ENCODE assay signal across 9 cellular contexts in the genomic region with DNA sequence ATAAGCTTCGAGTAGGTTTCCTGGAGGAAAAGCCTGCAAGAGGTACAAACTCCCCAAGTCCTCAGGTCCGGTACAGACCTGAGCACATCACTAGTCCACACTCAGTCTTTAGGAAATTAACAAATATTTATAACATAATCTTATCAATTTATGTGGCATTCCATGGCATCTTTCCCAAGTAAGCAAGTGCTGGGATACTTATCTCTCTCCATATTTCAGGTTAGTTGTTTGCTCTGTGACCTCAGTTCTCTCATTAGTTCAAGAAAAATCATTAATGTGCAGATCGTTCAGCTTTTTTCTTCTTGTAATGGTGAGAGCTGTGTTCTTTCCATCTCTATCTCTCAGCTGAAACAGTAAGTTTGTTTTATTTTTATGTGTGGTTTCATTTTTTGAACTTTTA.
"Had no signal": no experiment of that assay in that cellular context is flagged by ENCODE, and none has a peak within 500 bp of the region (broad histone marks: within the 10 kb centered on the region; RNA-seq: fewer than 3 reads in every experiment).

No MANE protein-coding gene starts in this region.

- H2AFZ ChIP-seq: GM23248 had no signal

- H3K27ac ChIP-seq: GM23248, HL-60 had no signal

- ATAC-seq: HCT116, HepG2 had no signal

- H3K9ac ChIP-seq: GM23248 had no signal

- H3K4me1 ChIP-seq: HAP-1 had no signal

- H3K36me3 ChIP-seq: HAP-1 had no signal

- H3K4me3 ChIP-seq: GM23248, HAP-1 had no signal

- H3K9me3 ChIP-seq: HAP-1 had no signal

- FAIRE-seq: HepG2 had no signal

- DNase-seq: GM23248, GOT3, H7, HFFc6, KBM-7 had no signal
